ENCODE assay signal across 8 cellular contexts in genomic region chr5:77775773-77776605, GRCh38. TPM values are rescaled to one million over a fixed set of nuclear protein-coding genes. Genes with fewer than 3 reads are reported as not detected.
DNase-seq lines count a peak whose midpoint lies in the region; ATAC-seq and TF ChIP-seq lines count a peak whose summit lies in the region.

TSS of gene TBCA (minus strand) at chr5:77776339. CDS start at chr5:77776257, 82 bp downstream.

- H3K36me3 ChIP-seq in gastroesophageal sphincter, result no peaks in the 10 kb centered on the region

- TF ChIP-seq CTCF in GM10248 (IDR thresholded peaks at IDR 0.05; ENCODE audit: control extremely low read depth, extremely low read depth, low read depth, missing control alignments), result no peak
- peak; percentile 68 for TF ChIP-seq CTCF in HFFc6 (IDR thresholded peaks at IDR 0.05)
- TF ChIP-seq CTCF in gastroesophageal sphincter (IDR thresholded peaks at IDR 0.05), result peak in 3 of 4 experiments; percentile 38 to 40 (median 38)

- peaks cover 16 to 50% (median 16%) of the 10 kb centered on the region in 3 donors for H3K4me1 ChIP-seq in gastroesophageal sphincter

- no peaks in the 10 kb centered on the region for H3K9me3 ChIP-seq in gastroesophageal sphincter

- CTCF ChIA-PET in GM10248 (lab: Yijun Ruan, JAX), result interaction anchor here (1.0 to 1.8 kb wide), 4 partner anchors 12 to 493 kb away, joined by 3 to 4 read pairs (median 4); partner anchors contain the start of gene WDR41
- CTCF ChIA-PET in activated naive CD4-positive, alpha-beta T cell treated with anti-CD3 and anti-CD28 coated beads for 36 hours (lab: Charles Lee), result no interaction called here

- H3K4me3 Mint-ChIP-seq in HFFc6, result peak within 1 kb of the TSS; percentile 95
- H3K4me3 Mint-ChIP-seq in activated naive CD4-positive, alpha-beta T cell treated with anti-CD3 and anti-CD28 coated beads for 36 hours, result peak within 1 kb of the TSS; percentile 93

- POLR2A ChIA-PET in GM10248 (lab: Yijun Ruan, JAX), result interaction anchor here (0.6 kb wide), 1 partner anchor 531 kb away, joined by 3 read pairs; no protein-coding TSS in a partner anchor

- WGBS in gastroesophageal sphincter (ENCODE audit: low coverage in 1 of 2), 2 donors, result 0% methylated on average over 12 of the region's 92 CpGs; no CpG with 5 or more reads in 1 of the 2 donors

- TF ChIP-seq EP300 in gastroesophageal sphincter (IDR thresholded peaks at IDR 0.05), result no peak

- peaks cover 27% of the 10 kb centered on the region for H3K36me3 Mint-ChIP-seq in HFFc6 (ENCODE audit: low read depth)
- peaks cover 24% of the 10 kb centered on the region for H3K36me3 Mint-ChIP-seq in activated naive CD4-positive, alpha-beta T cell treated with anti-CD3 and anti-CD28 coated beads for 36 hours (ENCODE audit: low read depth)

- H3K27ac ChIP-seq in gastroesophageal sphincter, result peak within 1 kb of the TSS; percentile 89 to 97 (median 96)

- DNase-seq in GM10248 (ENCODE audit: extremely low spot score) (peak; percentile 89), HFFc6 (peak; percentile 88), NAMALWA (ENCODE audit: low spot score) (peak; percentile 96), SK-N-DZ (ENCODE audit: low spot score) (peak; percentile 92), nucleus accumbens (lab: John Stamatoyannopoulos, UW) (peak; percentile 20 to 92 (median 82)), superior temporal gyrus (ENCODE audit: extremely low spot score) (peak; percentile 89)
- peak; percentile 81 for DNase-seq in activated naive CD4-positive, alpha-beta T cell treated with anti-CD3 and anti-CD28 coated beads for 36 hours

- H3K4me1 Mint-ChIP-seq in HFFc6 (ENCODE audit: low read depth), result peaks cover 37% of the 10 kb centered on the region
- H3K4me1 Mint-ChIP-seq in activated naive CD4-positive, alpha-beta T cell treated with anti-CD3 and anti-CD28 coated beads for 36 hours (ENCODE audit: low read depth), result peaks cover 46% of the 10 kb centered on the region

- peak; percentile 96 for ATAC-seq in gastroesophageal sphincter

- peak within 1 kb of the TSS; percentile 98 for H3K27ac Mint-ChIP-seq in HFFc6
- H3K27ac Mint-ChIP-seq in activated naive CD4-positive, alpha-beta T cell treated with anti-CD3 and anti-CD28 coated beads for 36 hours, result peak within 1 kb of the TSS; percentile 96

- H3K27me3 Mint-ChIP-seq in HFFc6 (ENCODE audit: insufficient read depth), result 0 out of 2 replicates have a peak, but pooled peaks cover 2% of the 10 kb centered on the region
- H3K27me3 Mint-ChIP-seq in activated naive CD4-positive, alpha-beta T cell treated with anti-CD3 and anti-CD28 coated beads for 36 hours (ENCODE audit: low read depth), result no peaks in the 10 kb centered on the region

- no peaks in the 10 kb centered on the region for H3K27me3 ChIP-seq in gastroesophageal sphincter

- intact Hi-C loops in activated naive CD4-positive, alpha-beta T cell treated with anti-CD3 and anti-CD28 coated beads for 36 hours (cut with micrococcal nuclease), result loop anchor here (1.0 to 5.0 kb wide), 9 partner anchors 113 to 1736 kb away; partner anchors contain the start of genes AP3B1, ARSB, HOMER1 and WDR41

- H3K4me3 ChIP-seq in gastroesophageal sphincter, result peak within 1 kb of the TSS; percentile 76 to 78

- no peaks in the 10 kb centered on the region for H3K9me3 Mint-ChIP-seq in HFFc6
- no peaks in the 10 kb centered on the region for H3K9me3 Mint-ChIP-seq in activated naive CD4-positive, alpha-beta T cell treated with anti-CD3 and anti-CD28 coated beads for 36 hours

- peak; percentile 67 to 77 for TF ChIP-seq POLR2A in gastroesophageal sphincter (IDR thresholded peaks at IDR 0.05)

RNA-seq across cellular contexts. Expression of gene TBCA, which starts in this region (rescaled TPM):
- 100 to 1,000 TPM; 172 to 225 (median 210) TPM for total RNA-seq in HFFc6 (2021; fragmentation: NEBNext Ultra II Directional; extraction: Animal tissue kit (Norgen Biotek cat#: 25700))
- 306 and 314 TPM in 2 replicates for polyA plus RNA-seq in SK-N-DZ (2014; cell fraction: cytosol; rRNA removed)
- 161 and 202 TPM in 2 replicates for polyA plus RNA-seq in SK-N-DZ (2014; cell fraction: nucleus; rRNA removed)
- total RNA-seq in activated naive CD4-positive, alpha-beta T cell treated with anti-CD3 and anti-CD28 coated beads for 36 hours, result 100 to 1,000 TPM; 168 to 190 TPM
- total RNA-seq in gastroesophageal sphincter, result 100 to 1,000 TPM; 137 to 172 (median 153) TPM

Comparison
In these comparisons a context has a peak if more than half of its experiments do, and no peak if none do; other contexts are left out.
1. Peak in every context shown above with its lines: DNase-seq, ATAC-seq, H3K4me3 ChIP-seq and H3K27ac ChIP-seq.